In genomic region chr3:184262166-184262926, GRCh38 we compare ENCODE assay signal across 8 cellular contexts. TPM values are rescaled to one million over a fixed set of nuclear protein-coding genes. Genes with fewer than 3 reads are reported as not detected.
DNase-seq lines count a peak whose midpoint lies in the region; ATAC-seq and TF ChIP-seq lines count a peak whose summit lies in the region.

No MANE protein-coding gene starts in this region.

- peak; percentile 12 for ATAC-seq in GM23338
- peak; percentile 51 for ATAC-seq in left lobe of liver
- no peak for ATAC-seq in GM18861 (IDR thresholded peaks at IDR 0.05; ENCODE audit: unreplicated experiment)

- H3K4me1 ChIP-seq in GM23338 (ENCODE audit: insufficient read depth), result peaks cover 3% of the 10 kb centered on the region; the same call in 1 of the 2 replicates
- H3K4me1 ChIP-seq in vagina, result peaks cover 24% of the 10 kb centered on the region

- peak; percentile 47 for DNase-seq in GM23338 (ENCODE audit: low spot score)
- DNase-seq in NCI-H2107 (lab: John Stamatoyannopoulos, UW), result peak; percentile 73
- DNase-seq in activated naive CD4-positive, alpha-beta T cell treated with anti-CD3 and anti-CD28 coated beads, Interleukin-2, amount 50 U/mL, for 16 hours, result peak; percentile 25
- peak; percentile 73 for DNase-seq in left lobe of liver (ENCODE audit: low spot score)
- DNase-seq in vagina (ENCODE audit: extremely low spot score in 2 of 2), result no peak
- DNase-seq in islet precursor cell, result no peak
- DNase-seq in OCI-M2 (lab: John Stamatoyannopoulos, UW; ENCODE audit: unreplicated experiment), result no peak

- TF ChIP-seq CTCF in GM23338 (conservative IDR thresholded peaks at IDR 0.05; ENCODE audit: low read depth in 2 of 2), result no peak
- no peak for TF ChIP-seq CTCF in vagina (IDR thresholded peaks at IDR 0.05)

- peaks cover 14% of the 10 kb centered on the region for H3K4me1 Mint-ChIP-seq in GM23338

- no peaks in the 10 kb centered on the region for H3K36me3 ChIP-seq in GM23338 (ENCODE audit: insufficient read depth)
- H3K36me3 ChIP-seq in vagina, result peaks cover 0 to 5% of the 10 kb centered on the region in 2 donors

- peak overlapping the region; percentile 86 for H3K4me3 Mint-ChIP-seq in GM23338

- no peaks in the 10 kb centered on the region; the same call in 1 of the 3 replicates for H3K9me3 Mint-ChIP-seq in GM23338

- peaks cover 15% of the 10 kb centered on the region for H3F3A ChIP-seq in GM23338 (replicated peaks; ENCODE audit: low read depth)

- H3K27ac Mint-ChIP-seq in GM23338, result no peak overlapping the region

- no peak for TF ChIP-seq POLR2A in vagina (IDR thresholded peaks at IDR 0.05)

- H3K4me3 ChIP-seq in GM23338 (peak overlapping the region; percentile 91), vagina (peak overlapping the region; percentile 36 to 49)

- peaks cover 11% of the 10 kb centered on the region for H4K20me1 ChIP-seq in GM23338 (replicated peaks; ENCODE audit: insufficient read depth)

- H3K27me3 ChIP-seq in GM23338 (ENCODE audit: insufficient read depth) (peaks cover 73% of the 10 kb centered on the region), vagina (peaks cover 9% of the 10 kb centered on the region)

- no peaks in the 10 kb centered on the region for H3K9me2 ChIP-seq in GM23338 (ENCODE audit: insufficient read depth)

- peak overlapping the region; percentile 99 for H2AFZ ChIP-seq in GM23338

- peaks cover 53% of the 10 kb centered on the region for H3K27me3 Mint-ChIP-seq in GM23338 (ENCODE audit: insufficient read depth, low read depth, poor library complexity)

- H3K9me3 ChIP-seq in vagina, result no peaks in the 10 kb centered on the region

- H3K4me2 ChIP-seq in GM23338, result peak overlapping the region; percentile 98

- intact Hi-C loops in vagina (cut with DNase I), result no loop called here

- H3K79me2 ChIP-seq in GM23338 (replicated peaks; ENCODE audit: insufficient read depth), result no peaks in the 10 kb centered on the region

- H3K36me3 Mint-ChIP-seq in GM23338 (ENCODE audit: low read depth), result peaks cover 8% of the 10 kb centered on the region; the same call in 1 of the 3 replicates

- H3K27ac ChIP-seq in GM23338 (ENCODE audit: low read depth) (no peak overlapping the region), vagina (no peak overlapping the region)

TF ChIP-seq in GM23338, 12 proteins besides CTCF, POLR2A, EP300 and RAD21:
- peak; percentile 66 for TF ChIP-seq EZH2 (IDR thresholded peaks at IDR 0.05; ENCODE audit: low read depth, unreplicated experiment)
- no peak for TF ChIP-seq ZNF114 (CRISPR knock-in tag; IDR thresholded peaks at IDR 0.05)

RNA-seq across cellular contexts. Expression of gene CAMK2N2, which starts 1.0 kb away (rescaled TPM):
- 1.3 and 1.5 TPM in 2 replicates for total RNA-seq in GM23338 (2014; rRNA removed; shearing (Covaris generic))
- 0.32 and 0.63 TPM in 2 replicates for polyA plus RNA-seq in GM23338 (2016; fragmentation: Nextera tagmentation; extraction: Ambion mirVana)
- 0.43 TPM for total RNA-seq in left lobe of liver
- total RNA-seq in vagina, result not detected

RNA-seq across cellular contexts. Expression of gene EEF1AKMT4, which starts 12.9 kb away (rescaled TPM):
- 9.8 and 14.3 TPM in 2 replicates for total RNA-seq in GM23338 (2014; rRNA removed; shearing (Covaris generic))
- polyA plus RNA-seq in GM23338 (2016; fragmentation: Nextera tagmentation; extraction: Ambion mirVana), result 11.2 and 12.9 TPM in 2 replicates
- total RNA-seq in left lobe of liver (7.0 TPM), vagina (5.6 TPM)

RNA-seq across cellular contexts. Expression of gene ECE2, which starts 13.5 kb away (rescaled TPM):
- 0.24 TPM in 1 of 2 replicates, not detected in the other for total RNA-seq in GM23338 (2014; rRNA removed; shearing (Covaris generic))
- 0.48 TPM in 1 of 2 replicates, not detected in the other for polyA plus RNA-seq in GM23338 (2016; fragmentation: Nextera tagmentation; extraction: Ambion mirVana)
- total RNA-seq in left lobe of liver (not detected), vagina (1.7 TPM)

RNA-seq across cellular contexts. Expression of gene ALG3, which starts 13.6 kb away (rescaled TPM):
- 107 and 109 TPM in 2 replicates for total RNA-seq in GM23338 (2014; rRNA removed; shearing (Covaris generic))
- polyA plus RNA-seq in GM23338 (2016; fragmentation: Nextera tagmentation; extraction: Ambion mirVana), result 76.9 and 87.9 TPM in 2 replicates
- total RNA-seq in left lobe of liver, result 38.8 TPM
- total RNA-seq in vagina, result 58.2 TPM

RNA-seq across cellular contexts. Expression of gene VWA5B2, which starts 33.0 kb away (rescaled TPM):
- 0.66 TPM in 1 of 2 replicates, not detected in the other for total RNA-seq in GM23338 (2014; rRNA removed; shearing (Covaris generic))
- polyA plus RNA-seq in GM23338 (2016; fragmentation: Nextera tagmentation; extraction: Ambion mirVana), result not detected in 2 replicates
- 0.75 TPM for total RNA-seq in left lobe of liver
- total RNA-seq in vagina, result 0.98 TPM

Comparison
In these comparisons a context has a peak if more than half of its experiments do, and no peak if none do; other contexts are left out.
1. DNase-seq: peak in GM23338 (single experiment), NCI-H2107 (single experiment), activated naive CD4-positive, alpha-beta T cell treated with anti-CD3 and anti-CD28 coated beads, Interleukin-2, amount 50 U/mL, for 16 hours (single experiment) and left lobe of liver (single experiment); none in vagina (0 of 2), islet precursor cell (single experiment) and OCI-M2 (single experiment).